In the genomic region with DNA sequence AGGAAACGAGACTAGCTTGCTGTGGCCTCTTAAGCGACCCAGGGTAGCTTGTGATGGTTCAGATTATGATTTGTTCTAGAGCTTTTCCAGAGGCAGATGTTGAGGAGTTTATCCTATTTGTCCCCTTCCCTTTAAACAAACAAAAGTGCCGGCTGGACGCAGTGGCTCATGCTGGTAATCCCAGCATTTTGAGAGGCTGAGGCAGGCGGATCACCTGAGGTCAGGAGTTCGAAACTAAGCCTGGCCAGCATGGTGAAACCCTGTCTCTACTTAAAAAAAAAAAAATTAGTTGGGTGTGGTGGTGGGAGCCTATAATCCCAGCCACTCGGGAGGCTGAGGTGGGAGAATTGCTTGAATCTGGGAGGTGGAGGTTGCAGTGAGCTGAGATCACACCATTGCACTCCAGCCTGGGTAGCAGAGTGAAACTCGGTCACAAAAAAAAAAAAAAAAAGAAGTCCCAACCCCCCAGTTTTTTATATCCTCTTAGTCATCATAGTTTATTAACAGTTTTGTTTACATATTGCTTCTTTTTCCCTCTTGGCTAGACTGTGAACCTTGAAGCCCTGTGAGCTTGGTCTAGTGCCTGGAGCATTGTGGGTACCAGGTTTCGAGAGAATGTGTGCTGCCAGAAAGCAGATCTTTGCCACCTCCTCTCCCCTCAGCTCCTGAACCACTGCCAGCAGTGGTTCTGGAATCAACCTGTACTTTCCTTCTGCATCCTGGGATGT, we compare ENCODE assay signal across 1 cellular context.
TF ChIP-seq lines count a peak whose summit lies in the region.

No MANE protein-coding gene starts in this region.

TF ChIP-seq in HEK293, 187 proteins besides CTCF, POLR2A, EP300 and RAD21 (continued from another document):
- no peak for TF ChIP-seq PRDM4 (tag by site-specific recombination; IDR thresholded peaks at IDR 0.05)
- TF ChIP-seq PRDM10 (tag by site-specific recombination; IDR thresholded peaks at IDR 0.05) = peak; percentile 85
- TF ChIP-seq ZNF155 (tag by site-specific recombination; IDR thresholded peaks at IDR 0.05) = no peak
- TF ChIP-seq ZNF37A (tag by site-specific recombination; IDR thresholded peaks at IDR 0.05) = no peak
- no peak for TF ChIP-seq ZNF433 (tag by site-specific recombination; IDR thresholded peaks at IDR 0.05; ENCODE audit: low read depth)
- no peak for TF ChIP-seq GLI2 (tag by site-specific recombination; IDR thresholded peaks at IDR 0.05; ENCODE audit: borderline replicate concordance, low read depth)
- TF ChIP-seq SP7 (tag by site-specific recombination; IDR thresholded peaks at IDR 0.05) = peak; percentile 26; the same call in 1 of the 2 replicates
- TF ChIP-seq ZNF747 (tag by site-specific recombination; IDR thresholded peaks at IDR 0.05) = no peak
- TF ChIP-seq, protein P1, sequence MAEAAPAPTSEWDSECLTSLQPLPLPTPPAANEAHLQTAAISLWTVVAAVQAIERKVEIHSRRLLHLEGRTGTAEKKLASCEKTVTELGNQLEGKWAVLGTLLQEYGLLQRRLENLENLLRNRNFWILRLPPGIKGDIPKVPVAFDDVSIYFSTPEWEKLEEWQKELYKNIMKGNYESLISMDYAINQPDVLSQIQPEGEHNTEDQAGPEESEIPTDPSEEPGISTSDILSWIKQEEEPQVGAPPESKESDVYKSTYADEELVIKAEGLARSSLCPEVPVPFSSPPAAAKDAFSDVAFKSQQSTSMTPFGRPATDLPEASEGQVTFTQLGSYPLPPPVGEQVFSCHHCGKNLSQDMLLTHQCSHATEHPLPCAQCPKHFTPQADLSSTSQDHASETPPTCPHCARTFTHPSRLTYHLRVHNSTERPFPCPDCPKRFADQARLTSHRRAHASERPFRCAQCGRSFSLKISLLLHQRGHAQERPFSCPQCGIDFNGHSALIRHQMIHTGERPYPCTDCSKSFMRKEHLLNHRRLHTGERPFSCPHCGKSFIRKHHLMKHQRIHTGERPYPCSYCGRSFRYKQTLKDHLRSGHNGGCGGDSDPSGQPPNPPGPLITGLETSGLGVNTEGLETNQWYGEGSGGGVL (tag by site-specific recombination; IDR thresholded peaks at IDR 0.05) = peak; percentile 57
- no peak for TF ChIP-seq ZNF211 (tag by site-specific recombination; IDR thresholded peaks at IDR 0.05; ENCODE audit: low read depth)
- TF ChIP-seq ATF2 (tag by site-specific recombination; IDR thresholded peaks at IDR 0.05; ENCODE audit: low read depth) = no peak
- TF ChIP-seq ZBTB17 (tag by site-specific recombination; IDR thresholded peaks at IDR 0.05) = 0 out of 2 replicates have a peak, but pooled peaks have one; percentile 31
- no peak for TF ChIP-seq SALL2 (tag by site-specific recombination; IDR thresholded peaks at IDR 0.05; ENCODE audit: borderline replicate concordance)
- no peak for TF ChIP-seq TSHZ1 (tag by site-specific recombination; IDR thresholded peaks at IDR 0.05; ENCODE audit: borderline replicate concordance)
- no peak for TF ChIP-seq ZSCAN30 (tag by site-specific recombination; IDR thresholded peaks at IDR 0.05)
- TF ChIP-seq, protein P2, sequence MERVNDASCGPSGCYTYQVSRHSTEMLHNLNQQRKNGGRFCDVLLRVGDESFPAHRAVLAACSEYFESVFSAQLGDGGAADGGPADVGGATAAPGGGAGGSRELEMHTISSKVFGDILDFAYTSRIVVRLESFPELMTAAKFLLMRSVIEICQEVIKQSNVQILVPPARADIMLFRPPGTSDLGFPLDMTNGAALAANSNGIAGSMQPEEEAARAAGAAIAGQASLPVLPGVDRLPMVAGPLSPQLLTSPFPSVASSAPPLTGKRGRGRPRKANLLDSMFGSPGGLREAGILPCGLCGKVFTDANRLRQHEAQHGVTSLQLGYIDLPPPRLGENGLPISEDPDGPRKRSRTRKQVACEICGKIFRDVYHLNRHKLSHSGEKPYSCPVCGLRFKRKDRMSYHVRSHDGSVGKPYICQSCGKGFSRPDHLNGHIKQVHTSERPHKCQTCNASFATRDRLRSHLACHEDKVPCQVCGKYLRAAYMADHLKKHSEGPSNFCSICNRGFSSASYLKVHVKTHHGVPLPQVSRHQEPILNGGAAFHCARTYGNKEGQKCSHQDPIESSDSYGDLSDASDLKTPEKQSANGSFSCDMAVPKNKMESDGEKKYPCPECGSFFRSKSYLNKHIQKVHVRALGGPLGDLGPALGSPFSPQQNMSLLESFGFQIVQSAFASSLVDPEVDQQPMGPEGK (tag by site-specific recombination; IDR thresholded peaks at IDR 0.05) = peak; percentile 32
- TF ChIP-seq ZNF529 (tag by site-specific recombination; IDR thresholded peaks at IDR 0.05; ENCODE audit: insufficient replicate concordance) = no peak
- TF ChIP-seq ZNF701 (tag by site-specific recombination; IDR thresholded peaks at IDR 0.05) = no peak
- TF ChIP-seq ZXDB (tag by site-specific recombination; IDR thresholded peaks at IDR 0.05) = no peak
- TF ChIP-seq YY2 (tag by site-specific recombination; IDR thresholded peaks at IDR 0.05) = no peak
- TF ChIP-seq ZNF600 (tag by site-specific recombination; IDR thresholded peaks at IDR 0.05) = peak; percentile 81
- no peak for TF ChIP-seq ZNF571 (tag by site-specific recombination; IDR thresholded peaks at IDR 0.05)
- TF ChIP-seq, protein P3, sequence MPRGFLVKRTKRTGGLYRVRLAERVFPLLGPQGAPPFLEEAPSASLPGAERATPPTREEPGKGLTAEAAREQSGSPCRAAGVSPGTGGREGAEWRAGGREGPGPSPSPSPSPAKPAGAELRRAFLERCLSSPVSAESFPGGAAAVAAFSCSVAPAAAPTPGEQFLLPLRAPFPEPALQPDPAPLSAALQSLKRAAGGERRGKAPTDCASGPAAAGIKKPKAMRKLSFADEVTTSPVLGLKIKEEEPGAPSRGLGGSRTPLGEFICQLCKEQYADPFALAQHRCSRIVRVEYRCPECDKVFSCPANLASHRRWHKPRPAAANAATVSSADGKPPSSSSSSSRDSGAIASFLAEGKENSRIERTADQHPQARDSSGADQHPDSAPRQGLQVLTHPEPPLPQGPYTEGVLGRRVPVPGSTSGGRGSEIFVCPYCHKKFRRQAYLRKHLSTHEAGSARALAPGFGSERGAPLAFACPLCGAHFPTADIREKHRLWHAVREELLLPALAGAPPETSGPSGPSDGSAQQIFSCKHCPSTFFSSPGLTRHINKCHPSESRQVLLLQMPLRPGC (tag by site-specific recombination; IDR thresholded peaks at IDR 0.05) = no peak
- TF ChIP-seq SETDB1 (IDR thresholded peaks at IDR 0.05; ENCODE audit: insufficient read length, low read length) = no peak
- 0 out of 2 replicates have a peak, but pooled peaks have one; percentile 10 for TF ChIP-seq ZNF335 (tag by site-specific recombination; conservative IDR thresholded peaks at IDR 0.05)
- 0 out of 2 replicates have a peak, but pooled peaks have one; percentile 27 for TF ChIP-seq ZEB2 (tag by site-specific recombination; IDR thresholded peaks at IDR 0.05)
- no peak for TF ChIP-seq ZNF473 (tag by site-specific recombination; IDR thresholded peaks at IDR 0.05)
- peak; percentile 63; the same call in 1 of the 2 replicates for TF ChIP-seq ZNF18 (tag by site-specific recombination; IDR thresholded peaks at IDR 0.05)
- no peak for TF ChIP-seq ZNF266 (tag by site-specific recombination; IDR thresholded peaks at IDR 0.05; ENCODE audit: low read depth)
- TF ChIP-seq ZNF362 (tag by site-specific recombination; IDR thresholded peaks at IDR 0.05) = peak; percentile 85
- no peak for TF ChIP-seq ZNF311 (tag by site-specific recombination; IDR thresholded peaks at IDR 0.05; ENCODE audit: borderline replicate concordance)
- TF ChIP-seq ZNF610 (tag by site-specific recombination; IDR thresholded peaks at IDR 0.05; ENCODE audit: borderline replicate concordance) = no peak
- no peak for TF ChIP-seq ZNF548 (tag by site-specific recombination; IDR thresholded peaks at IDR 0.05)
- TF ChIP-seq ZNF837 (tag by site-specific recombination; IDR thresholded peaks at IDR 0.05) = no peak
